ENCODE assay signal across 8 cellular contexts in the genomic region with DNA sequence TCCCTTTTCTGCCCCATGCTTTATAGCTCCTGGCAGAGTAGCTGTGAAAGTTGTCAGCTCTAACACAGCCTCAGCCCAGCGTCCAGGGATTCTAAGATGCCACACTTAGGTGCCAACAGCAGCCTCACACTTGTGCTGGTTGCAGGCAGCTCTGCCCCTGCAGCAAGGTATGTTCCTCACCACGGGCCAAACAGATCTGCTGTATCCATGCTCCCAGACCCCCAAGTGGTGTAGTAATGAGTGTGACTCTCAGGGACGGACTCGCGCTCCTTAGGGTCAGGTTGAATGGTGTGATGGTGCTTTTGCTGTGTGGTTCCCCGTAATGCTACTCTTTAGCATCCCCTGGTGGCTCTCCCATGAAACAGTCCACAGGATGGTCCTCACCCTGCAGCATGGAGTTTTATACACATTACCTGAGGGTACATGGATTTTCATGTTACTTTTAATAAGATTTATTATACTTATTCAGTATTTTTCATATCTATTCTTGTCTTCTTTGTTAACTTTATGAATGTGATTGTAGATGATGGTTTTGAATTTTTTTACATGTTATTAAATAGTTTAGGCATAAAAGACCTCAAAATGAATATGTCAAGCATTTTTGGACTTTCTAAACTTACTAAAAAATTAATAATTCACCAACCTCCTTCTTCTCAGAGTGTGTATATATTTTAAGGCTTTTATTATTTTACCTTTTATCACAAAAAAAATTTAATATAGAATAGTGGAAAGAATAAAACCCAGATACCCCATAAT.
A peak's percentile ranks its signal among the peaks of the same experiment; 100 is the strongest.
DNase-seq lines count a peak whose midpoint lies in the region; ATAC-seq, FAIRE-seq and TF ChIP-seq lines count a peak whose summit lies in the region.

No MANE protein-coding gene starts in this region.

- CTCF ChIA-PET in GM12878 (lab: Yijun Ruan, JAX), result interaction anchor here (0.8 kb wide), 1 partner anchor 558 kb away, joined by 3 read pairs; no protein-coding TSS in a partner anchor

- no peaks in the 10 kb centered on the region for H4K20me1 ChIP-seq in GM12878 (ENCODE audit: control insufficient read depth, insufficient read depth)

- ATAC-seq in GM21381 (IDR thresholded peaks at IDR 0.05; ENCODE audit: unreplicated experiment) (peak; percentile 84), GM12878 (peak; percentile 98)

- no peaks in the 10 kb centered on the region for H3K9me3 ChIP-seq in GM12878 (replicated peaks; ENCODE audit: control insufficient read depth, insufficient read depth, low read length)

- no peaks in the 10 kb centered on the region for H3K27me3 ChIP-seq in GM12878 (replicated peaks in 1 of 2; ENCODE audit: control insufficient read depth in 2 of 2, insufficient read depth in 2 of 2, low read length in 1 of 2)

- H2AFZ ChIP-seq in GM12878 (ENCODE audit: control insufficient read depth, low read depth, low read length), result no peak overlapping the region

- H3K4me1 ChIP-seq in GM12878 (ENCODE audit: control insufficient read depth, insufficient read depth, low read length), result no peaks in the 10 kb centered on the region; the same call in 1 of the 2 replicates

- H3K36me3 ChIP-seq in GM12878 (ENCODE audit: control insufficient read depth in 2 of 2, insufficient read depth in 2 of 2, low read length in 1 of 2), result no peaks in the 10 kb centered on the region

- 4% methylated on average over 6 of the region's 6 CpGs for WGBS in GM12878 (ENCODE audit: insufficient coverage, insufficient replicate concordance, low lambda C conversion rate, missing lambda C conversion rate)

- RAD21 ChIA-PET in GM12878 (lab: Charles Lee; ENCODE audit: unreplicated experiment), result no interaction called here

- no peak for TF ChIP-seq POLR2A in GM12878 (IDR thresholded peaks at IDR 0.05; ENCODE audit: low read depth, low read length)

- TF ChIP-seq CTCF in GM12878 (IDR thresholded peaks at IDR 0.05 in 2 of 3, conservative IDR thresholded peaks at IDR 0.05 in 1 of 3; ENCODE audit: control insufficient read depth in 2 of 3, extremely low read depth in 1 of 3, insufficient read depth in 1 of 3, low read depth in 3 of 3, low read length in 3 of 3), result peak; percentile 90 to 99 (median 99)

- H3K4me2 ChIP-seq in GM12878 (ENCODE audit: control insufficient read depth, insufficient read depth), result no peak overlapping the region

- DNase-seq in EH (ENCODE audit: low read depth) (peak; percentile 62), HuH-7 (ENCODE audit: low spot score) (peak; percentile 80), RPMI8226 (peak; percentile 53), GM12878 (ENCODE audit: low read depth, low spot score) (peak; percentile 13), iPS DF 19.7 (ENCODE audit: low read depth, low spot score) (peak; percentile 70)
- DNase-seq in stimulated activated CD4-positive, alpha-beta T cell treated with anti-CD3 and anti-CD28 coated beads, Interleukin-12 subunit alpha, Interleukin-12 subunit beta, amount 100 ng/mL, for 4 hours, result peak; percentile 6
- DNase-seq in activated CD4-positive, CD25-positive, alpha-beta regulatory T cell treated with anti-CD3 and anti-CD28 coated beads, Interleukin-2, amount 50 U/mL, for 72 hours, result no peak

- BruUV-seq in GM12878 (replicated peaks; lab: Mats Ljungman, UMichigan), result no TSS peak

- TF ChIP-seq RAD21 in GM12878 (IDR thresholded peaks at IDR 0.05; ENCODE audit: insufficient read depth, low read depth, low read length), result peak; percentile 90

- H3K9ac ChIP-seq in GM12878 (ENCODE audit: control insufficient read depth, insufficient read depth, low read length), result no peak overlapping the region

- no peaks in the 10 kb centered on the region for H3K79me2 ChIP-seq in GM12878 (ENCODE audit: control insufficient read depth, insufficient read depth, low read length)

- POLR2A ChIA-PET in GM12878 (lab: Charles Lee), result interaction anchor here (0.6 kb wide), 1 partner anchor 1006 kb away, joined by 7 read pairs; no protein-coding TSS in a partner anchor

- FAIRE-seq in GM12878 (lab: Jason Lieb, UNC), result peak; percentile 90

- SMC1A ChIA-PET in GM12878 (lab: Charles Lee; ENCODE audit: uncharacterized antibody, unreplicated experiment), result interaction anchor here (0.6 to 1.0 kb wide), 2 partner anchors 11 to 238 kb away, joined by 3 to 5 read pairs; no protein-coding TSS in a partner anchor

- H3K27ac ChIP-seq in GM12878 (ENCODE audit: control insufficient read depth, insufficient read depth), result no peak overlapping the region

- in situ Hi-C loops in GM12878 (cut with MboI), result loop anchor here (25.0 kb wide), 1 partner anchor 1051 kb away; no protein-coding TSS in a partner anchor

- TF ChIP-seq EP300 in GM12878 (IDR thresholded peaks at IDR 0.05; ENCODE audit: borderline replicate concordance in 1 of 2, control insufficient read depth in 1 of 2, low read depth in 2 of 2, low read length in 2 of 2), result no peak

- no peak overlapping the region for H3K4me3 ChIP-seq in GM12878

- intact Hi-C loops in GM12878 (cut with micrococcal nuclease; ENCODE audit: unreplicated experiment), result loop anchor here (2.0 to 10.0 kb wide), 3 partner anchors 282 to 556 kb away; no protein-coding TSS in a partner anchor

TF ChIP-seq in GM12878, 131 proteins besides CTCF, POLR2A, EP300 and RAD21:
- TF ChIP-seq IRF4 (IDR thresholded peaks at IDR 0.05; ENCODE audit: low read depth, low read length), result peak; percentile 73; the same call in 1 of the 2 replicates
- TF ChIP-seq YY1 (IDR thresholded peaks at IDR 0.05; ENCODE audit: low read depth, low read length), result 0 out of 2 replicates have a peak, but pooled peaks have one; percentile 52
- TF ChIP-seq RUNX3 (IDR thresholded peaks at IDR 0.05; ENCODE audit: low read length), result peak; percentile 25; the same call in 1 of the 2 replicates
- TF ChIP-seq SPI1 (IDR thresholded peaks at IDR 0.05; ENCODE audit: borderline replicate concordance, insufficient read depth, low read depth, low read length), result no peak
- TF ChIP-seq SMC3 (IDR thresholded peaks at IDR 0.05; ENCODE audit: borderline replicate concordance, low read length), result peak; percentile 89
